18 cellular contexts compared by ENCODE assay signal in the genomic region with DNA sequence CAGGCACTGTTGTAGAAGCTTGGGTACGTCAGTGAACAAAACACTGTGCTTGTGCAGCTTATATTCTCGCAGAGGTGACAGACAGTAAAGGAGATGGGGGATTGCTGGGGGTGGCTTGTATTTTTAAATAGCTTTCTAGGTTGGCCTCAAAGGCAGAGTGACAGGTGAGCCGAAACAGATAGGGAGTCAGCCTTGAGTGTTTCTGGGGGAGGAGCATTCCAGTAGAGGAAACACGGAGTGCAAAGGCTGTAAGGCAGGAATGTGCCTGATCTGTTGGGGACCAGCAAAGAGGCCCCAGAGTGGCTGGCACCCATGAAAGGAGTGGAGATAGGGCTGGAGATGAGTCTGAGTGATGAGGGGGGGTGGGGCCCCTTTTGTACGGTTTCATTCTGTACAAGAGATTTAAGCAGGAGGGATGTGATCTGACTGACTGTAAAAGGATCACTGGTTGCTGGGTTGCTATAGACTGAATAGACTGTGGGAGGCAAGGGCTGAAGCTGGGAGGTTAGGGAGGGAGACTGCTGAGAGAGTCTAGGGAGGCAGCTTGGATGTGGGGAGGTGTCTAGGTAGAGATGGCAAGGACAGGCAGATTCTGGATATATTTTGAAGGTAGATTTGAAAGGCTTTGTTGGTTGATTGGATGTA. TPM values are rescaled to one million over a fixed set of nuclear protein-coding genes. Genes with fewer than 3 reads are reported as not detected.
DNase-seq lines count a peak whose midpoint lies in the region; ATAC-seq and TF ChIP-seq lines count a peak whose summit lies in the region.
"Had no signal": no experiment of that assay in that cellular context is flagged by ENCODE, and none has a peak within 500 bp of the region (broad histone marks: within the 10 kb centered on the region; RNA-seq: fewer than 3 reads in every experiment).

No MANE protein-coding gene starts in this region.

- H3K4me1 ChIP-seq in GM23338 (ENCODE audit: insufficient read depth), result peaks cover 44% of the 10 kb centered on the region
- peaks cover 7 to 39% of the 10 kb centered on the region in 2 donors for H3K4me1 ChIP-seq in ascending aorta
- H3K4me1 ChIP-seq in neural progenitor cell, result peaks cover 5% of the 10 kb centered on the region

- no peak overlapping the region for H3K9ac ChIP-seq in neural progenitor cell

- H3K9me3 ChIP-seq in ascending aorta (no peaks in the 10 kb centered on the region), neural progenitor cell (ENCODE audit: low read depth) (no peaks in the 10 kb centered on the region)
- H3K9me3 ChIP-seq: gastrocnemius medialis had no signal

- peak; percentile 83 for ATAC-seq in GM23338
- peak; percentile 80 for ATAC-seq in left ventricle myocardium superior
- ATAC-seq: gastrocnemius medialis; natural killer cell treated with Interleukin-12 subunit alpha and Interleukin-12 subunit beta and Interleukin-15 and Interleukin-18, amount 100 ng/mL, for 72 hours; stimulated activated naive CD8-positive, alpha-beta T cell treated with anti-CD3 and anti-CD28 coated beads, Interleukin-15, amount 100 ng/mL, for 72 hours had no signal

- 0 out of 2 replicates have a peak, but pooled peaks cover 3% of the 10 kb centered on the region for H3F3A ChIP-seq in GM23338 (replicated peaks; ENCODE audit: low read depth)
- no peaks in the 10 kb centered on the region for H3F3A ChIP-seq in neural progenitor cell (ENCODE audit: low read depth)

- H3K4me3 ChIP-seq in GM23338, result no peak overlapping the region
- no peak overlapping the region for H3K4me3 ChIP-seq in ascending aorta
- H3K4me3 ChIP-seq in neural progenitor cell, result no peak overlapping the region
- H3K4me3 ChIP-seq: gastrocnemius medialis had no signal

- DNase-seq in GM23338 (ENCODE audit: low spot score) (peak; percentile 76), ascending aorta (ENCODE audit: low spot score in 2 of 2) (no peak), left ventricle myocardium superior (no peak), neural progenitor cell (ENCODE audit: low spot score) (peak; percentile 34), NCI-H526 treated with DMSO at 0.1 percent for 48 hours (lab: John Stamatoyannopoulos, UW) (no peak), inferior parietal cortex (ENCODE audit: extremely low spot score) (no peak)
- no peak for DNase-seq in stimulated activated CD4-positive, alpha-beta T cell treated with anti-CD3 and anti-CD28 coated beads, Interleukin-2, amount 100 ng/mL, for 48 hours
- no peak for DNase-seq in activated CD4-positive, CD25-positive, alpha-beta regulatory T cell treated with anti-CD3 and anti-CD28 coated beads, Interleukin-2, amount 50 U/mL, for 72 hours
- DNase-seq: activated CD4-positive, CD25-positive, alpha-beta regulatory T cell; activated gamma-delta T cell; aorta; gastrocnemius medialis; NCI-H1436; retina; stimulated activated naive CD8-positive, alpha-beta T cell treated with anti-CD3 and anti-CD28 coated beads, Interleukin-15, amount 100 ng/mL, for 72 hours had no signal

- H4K20me1 ChIP-seq in GM23338 (replicated peaks; ENCODE audit: insufficient read depth) (peaks cover 58% of the 10 kb centered on the region), neural progenitor cell (ENCODE audit: low read depth) (peaks cover 55% of the 10 kb centered on the region)

- intact Hi-C loops in ascending aorta (cut with DNase I), result no loop called here
- intact Hi-C loops in left ventricle myocardium superior (cut with micrococcal nuclease), result no loop called here

- no peak for TF ChIP-seq CTCF in GM23338 (conservative IDR thresholded peaks at IDR 0.05; ENCODE audit: low read depth in 2 of 2)
- TF ChIP-seq CTCF in ascending aorta (IDR thresholded peaks at IDR 0.05), result no peak
- TF ChIP-seq CTCF in neural progenitor cell (IDR thresholded peaks at IDR 0.05), result no peak

- H3K4me2 ChIP-seq in GM23338, result peak overlapping the region; percentile 21; the same call in 1 of the 2 replicates
- no peak overlapping the region for H3K4me2 ChIP-seq in neural progenitor cell

- H3K27me3 Mint-ChIP-seq in GM23338 (ENCODE audit: insufficient read depth, low read depth, poor library complexity) (peaks cover 6% of the 10 kb centered on the region), neural progenitor cell (ENCODE audit: insufficient read depth, low read depth) (no peaks in the 10 kb centered on the region)
- H3K27me3 Mint-ChIP-seq: memory B cell; natural killer cell treated with Interleukin-12 subunit alpha and Interleukin-12 subunit beta and Interleukin-15 and Interleukin-18, amount 100 ng/mL, for 72 hours; stimulated activated naive CD8-positive, alpha-beta T cell treated with anti-CD3 and anti-CD28 coated beads, Interleukin-15, amount 100 ng/mL, for 72 hours had no signal

- H3K9me2 ChIP-seq in GM23338 (ENCODE audit: insufficient read depth), result no peaks in the 10 kb centered on the region

- H3K79me2 ChIP-seq in GM23338 (replicated peaks; ENCODE audit: insufficient read depth) (peaks cover 90% of the 10 kb centered on the region), neural progenitor cell (ENCODE audit: low read depth) (peaks cover 81% of the 10 kb centered on the region)

- H2AFZ ChIP-seq in GM23338, result no peak overlapping the region
- no peak overlapping the region for H2AFZ ChIP-seq in neural progenitor cell (replicated peaks)

- H3K27ac ChIP-seq in GM23338 (ENCODE audit: low read depth), result no peak overlapping the region; the same call in 1 of the 2 replicates
- H3K27ac ChIP-seq in ascending aorta, result peak overlapping the region; percentile 67 to 74
- no peak overlapping the region for H3K27ac ChIP-seq in neural progenitor cell
- H3K27ac ChIP-seq: epithelial cell of prostate, gastrocnemius medialis had no signal

- H3K4me3 Mint-ChIP-seq in GM23338, result no peak overlapping the region
- no peak overlapping the region for H3K4me3 Mint-ChIP-seq in neural progenitor cell
- H3K4me3 Mint-ChIP-seq: memory B cell; natural killer cell treated with Interleukin-12 subunit alpha and Interleukin-12 subunit beta and Interleukin-15 and Interleukin-18, amount 100 ng/mL, for 72 hours; stimulated activated naive CD8-positive, alpha-beta T cell treated with anti-CD3 and anti-CD28 coated beads, Interleukin-15, amount 100 ng/mL, for 72 hours had no signal

- H3K27me3 ChIP-seq in GM23338 (ENCODE audit: insufficient read depth) (no peaks in the 10 kb centered on the region), ascending aorta (no peaks in the 10 kb centered on the region), neural progenitor cell (no peaks in the 10 kb centered on the region)
- H3K27me3 ChIP-seq: gastrocnemius medialis had no signal

- H3K27ac Mint-ChIP-seq in GM23338 (no peak overlapping the region), neural progenitor cell (no peak overlapping the region)
- H3K27ac Mint-ChIP-seq: memory B cell; natural killer cell treated with Interleukin-12 subunit alpha and Interleukin-12 subunit beta and Interleukin-15 and Interleukin-18, amount 100 ng/mL, for 72 hours; stimulated activated naive CD8-positive, alpha-beta T cell treated with anti-CD3 and anti-CD28 coated beads, Interleukin-15, amount 100 ng/mL, for 72 hours had no signal

- H3K36me3 ChIP-seq in GM23338 (ENCODE audit: insufficient read depth) (no peaks in the 10 kb centered on the region), ascending aorta (no peaks in the 10 kb centered on the region), neural progenitor cell (no peaks in the 10 kb centered on the region)
- H3K36me3 ChIP-seq: gastrocnemius medialis had no signal

- peaks cover 40% of the 10 kb centered on the region for H3K4me1 Mint-ChIP-seq in GM23338
- H3K4me1 Mint-ChIP-seq in neural progenitor cell, result peaks cover 9% of the 10 kb centered on the region

- H3K36me3 Mint-ChIP-seq in GM23338 (ENCODE audit: low read depth), result peaks cover 18% of the 10 kb centered on the region
- H3K36me3 Mint-ChIP-seq in neural progenitor cell, result peaks cover 5% of the 10 kb centered on the region

- H3K9me3 Mint-ChIP-seq in GM23338 (peaks cover 3% of the 10 kb centered on the region; the same call in 2 of the 3 replicates), neural progenitor cell (no peaks in the 10 kb centered on the region)
- H3K9me3 Mint-ChIP-seq: memory B cell; natural killer cell treated with Interleukin-12 subunit alpha and Interleukin-12 subunit beta and Interleukin-15 and Interleukin-18, amount 100 ng/mL, for 72 hours; stimulated activated naive CD8-positive, alpha-beta T cell treated with anti-CD3 and anti-CD28 coated beads, Interleukin-15, amount 100 ng/mL, for 72 hours had no signal

TF ChIP-seq in GM23338, 12 proteins besides CTCF, POLR2A, EP300 and RAD21 (continues in another document):
- no peak for TF ChIP-seq JUNB (IDR thresholded peaks at IDR 0.05; ENCODE audit: unreplicated experiment)
- TF ChIP-seq STAT1 (IDR thresholded peaks at IDR 0.05; ENCODE audit: unreplicated experiment), result no peak
- no peak for TF ChIP-seq EZH2phosphoT487 (IDR thresholded peaks at IDR 0.05; ENCODE audit: unreplicated experiment)
- no peak for TF ChIP-seq EZH2 (IDR thresholded peaks at IDR 0.05; ENCODE audit: low read depth, unreplicated experiment)
- no peak for TF ChIP-seq CREB1 (CRISPR knock-in tag; IDR thresholded peaks at IDR 0.05; ENCODE audit: low read depth)

RNA-seq across cellular contexts. Expression of a gene that starts 15.2 kb away (rescaled TPM):
- 166 and 187 TPM in 2 replicates for total RNA-seq in GM23338 (2014; rRNA removed; shearing (Covaris generic))
- polyA plus RNA-seq in GM23338 (2016; fragmentation: Nextera tagmentation; extraction: Ambion mirVana), result 139 and 144 TPM in 2 replicates
- total RNA-seq in ascending aorta (419 TPM), left ventricle myocardium superior (26.2 TPM), neural progenitor cell (ENCODE audit: low replicate concordance) (116 and 128 TPM in 2 replicates)

Comparison
In these comparisons a context has a peak if more than half of its experiments do, and no peak if none do; other contexts are left out.
1. DNase-seq: peak in GM23338 (single experiment) and neural progenitor cell (single experiment); none in ascending aorta (0 of 2), left ventricle myocardium superior (single experiment), stimulated activated CD4-positive, alpha-beta T cell treated with anti-CD3 and anti-CD28 coated beads, Interleukin-2, amount 100 ng/mL, for 48 hours (0 of 2), activated CD4-positive, CD25-positive, alpha-beta regulatory T cell treated with anti-CD3 and anti-CD28 coated beads, Interleukin-2, amount 50 U/mL, for 72 hours (single experiment), NCI-H526 treated with DMSO at 0.1 percent for 48 hours (single experiment) and inferior parietal cortex (single experiment).
2. H3K27ac ChIP-seq: peak in ascending aorta (2 of 2); none in GM23338 (single experiment) and neural progenitor cell (single experiment).